1 cellular context compared by ENCODE assay signal in the genomic region with DNA sequence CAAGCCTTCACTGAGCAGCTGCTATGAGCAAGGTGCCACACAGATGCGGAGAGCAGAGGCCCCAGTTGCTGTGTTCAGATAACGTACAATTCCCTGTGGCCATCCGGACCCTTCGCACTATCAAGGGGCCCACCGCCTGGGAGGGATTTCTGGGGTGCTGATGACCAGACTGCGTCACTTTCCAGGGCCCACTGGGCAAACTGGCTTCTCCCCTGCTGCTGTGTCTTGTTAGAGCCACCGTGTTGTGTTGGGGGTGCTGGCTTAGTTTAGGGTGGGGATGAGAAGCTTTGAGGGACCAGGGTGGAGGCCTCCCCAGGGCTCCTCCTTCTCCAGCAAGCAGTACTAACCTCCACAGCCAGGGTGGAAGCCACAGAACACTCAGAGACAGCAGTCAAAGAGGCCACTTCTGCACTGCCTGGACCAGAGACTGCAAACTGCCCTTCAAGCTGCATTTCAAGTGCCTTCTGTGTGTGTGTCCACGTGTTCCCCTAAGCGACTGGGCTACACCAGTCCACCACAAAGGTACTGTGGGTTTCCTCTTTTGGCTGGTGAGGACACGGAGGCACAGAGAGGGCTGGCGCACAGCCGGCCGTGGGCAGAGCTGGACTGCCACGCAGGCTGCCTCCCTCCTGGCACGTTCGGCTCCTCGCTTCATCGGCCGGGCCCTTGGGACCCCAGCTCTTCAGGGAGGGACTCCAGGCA.
TF ChIP-seq lines count a peak whose summit lies in the region.

No MANE protein-coding gene starts in this region.

TF ChIP-seq in A549, 52 proteins besides CTCF, POLR2A, EP300 and RAD21 (continued from another document):
- TF ChIP-seq, protein P1, sequence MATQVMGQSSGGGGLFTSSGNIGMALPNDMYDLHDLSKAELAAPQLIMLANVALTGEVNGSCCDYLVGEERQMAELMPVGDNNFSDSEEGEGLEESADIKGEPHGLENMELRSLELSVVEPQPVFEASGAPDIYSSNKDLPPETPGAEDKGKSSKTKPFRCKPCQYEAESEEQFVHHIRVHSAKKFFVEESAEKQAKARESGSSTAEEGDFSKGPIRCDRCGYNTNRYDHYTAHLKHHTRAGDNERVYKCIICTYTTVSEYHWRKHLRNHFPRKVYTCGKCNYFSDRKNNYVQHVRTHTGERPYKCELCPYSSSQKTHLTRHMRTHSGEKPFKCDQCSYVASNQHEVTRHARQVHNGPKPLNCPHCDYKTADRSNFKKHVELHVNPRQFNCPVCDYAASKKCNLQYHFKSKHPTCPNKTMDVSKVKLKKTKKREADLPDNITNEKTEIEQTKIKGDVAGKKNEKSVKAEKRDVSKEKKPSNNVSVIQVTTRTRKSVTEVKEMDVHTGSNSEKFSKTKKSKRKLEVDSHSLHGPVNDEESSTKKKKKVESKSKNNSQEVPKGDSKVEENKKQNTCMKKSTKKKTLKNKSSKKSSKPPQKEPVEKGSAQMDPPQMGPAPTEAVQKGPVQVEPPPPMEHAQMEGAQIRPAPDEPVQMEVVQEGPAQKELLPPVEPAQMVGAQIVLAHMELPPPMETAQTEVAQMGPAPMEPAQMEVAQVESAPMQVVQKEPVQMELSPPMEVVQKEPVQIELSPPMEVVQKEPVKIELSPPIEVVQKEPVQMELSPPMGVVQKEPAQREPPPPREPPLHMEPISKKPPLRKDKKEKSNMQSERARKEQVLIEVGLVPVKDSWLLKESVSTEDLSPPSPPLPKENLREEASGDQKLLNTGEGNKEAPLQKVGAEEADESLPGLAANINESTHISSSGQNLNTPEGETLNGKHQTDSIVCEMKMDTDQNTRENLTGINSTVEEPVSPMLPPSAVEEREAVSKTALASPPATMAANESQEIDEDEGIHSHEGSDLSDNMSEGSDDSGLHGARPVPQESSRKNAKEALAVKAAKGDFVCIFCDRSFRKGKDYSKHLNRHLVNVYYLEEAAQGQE (IDR thresholded peaks at IDR 0.05) = no peak
- no peak for TF ChIP-seq ESRRA (IDR thresholded peaks at IDR 0.05; ENCODE audit: borderline replicate concordance, low read length)
